In the genomic region with DNA sequence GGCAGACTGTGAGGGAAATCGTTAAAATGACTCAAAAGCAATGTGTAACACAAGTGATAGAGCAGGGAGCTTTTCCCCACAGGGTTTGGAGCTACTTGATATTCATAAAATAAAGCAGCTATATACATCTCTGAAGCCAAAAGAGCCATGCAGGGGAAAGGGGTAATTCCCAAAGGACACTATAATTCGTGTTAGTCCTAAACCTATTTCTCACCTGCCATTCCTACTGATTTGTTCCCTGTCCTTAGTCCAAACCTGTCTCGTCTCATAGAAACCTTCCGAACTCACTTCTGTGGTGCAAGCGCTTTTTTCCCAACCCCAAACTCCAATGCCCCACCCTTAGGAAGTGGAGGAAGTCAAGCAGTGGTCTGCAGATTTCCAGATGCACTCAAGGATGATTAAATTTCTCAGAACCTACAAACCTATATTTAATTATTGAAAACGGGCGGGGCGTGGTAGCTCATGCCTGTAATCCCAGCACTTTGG, we compare ENCODE assay signal across 8 cellular contexts. TPM values are rescaled to one million over a fixed set of nuclear protein-coding genes. Genes with fewer than 3 reads are reported as not detected.
DNase-seq lines count a peak whose midpoint lies in the region; ATAC-seq and TF ChIP-seq lines count a peak whose summit lies in the region.

No MANE protein-coding gene starts in this region.

- ATAC-seq in right lobe of liver (no peak), upper lobe of left lung (ENCODE audit: low FRiP score in 2 of 2) (no peak), HG03457 (IDR thresholded peaks at IDR 0.05; ENCODE audit: unreplicated experiment) (no peak)

- TF ChIP-seq POLR2A in right lobe of liver (IDR thresholded peaks at IDR 0.05) (no peak), upper lobe of left lung (IDR thresholded peaks at IDR 0.05) (no peak)

- H3K27ac Mint-ChIP-seq in Calu3 (ENCODE audit: unreplicated experiment) = peak overlapping the region; percentile 96

- peak overlapping the region; percentile 83 for H3K4me3 Mint-ChIP-seq in Calu3 (ENCODE audit: low read depth, unreplicated experiment)

- peaks cover 0 to 25% (median 13%) of the 10 kb centered on the region in 4 donors for H3K4me1 ChIP-seq in right lobe of liver
- peaks cover 33 to 38% (median 36%) of the 10 kb centered on the region in 4 donors for H3K4me1 ChIP-seq in upper lobe of left lung

- H3K4me1 Mint-ChIP-seq in Calu3 (ENCODE audit: low read depth, unreplicated experiment) = peaks cover 7% of the 10 kb centered on the region

- H3K36me3 Mint-ChIP-seq in Calu3 (ENCODE audit: insufficient read depth, unreplicated experiment) = peaks cover 41% of the 10 kb centered on the region

- TF ChIP-seq EP300 in upper lobe of left lung (IDR thresholded peaks at IDR 0.05) = no peak

- no TSS peak for BruUV-seq in Calu3 (replicated peaks; lab: Mats Ljungman, UMichigan)

- H3K27me3 Mint-ChIP-seq in Calu3 (ENCODE audit: unreplicated experiment) = no peaks in the 10 kb centered on the region

- H3K9me3 Mint-ChIP-seq in Calu3 (ENCODE audit: low read depth, unreplicated experiment) = no peaks in the 10 kb centered on the region

- peak overlapping the region; percentile 65 for H3K4me3 ChIP-seq in Jurkat, Clone E6-1 (ENCODE audit: low read length)
- peak overlapping the region; percentile 48 for H3K4me3 ChIP-seq in astrocyte of the spinal cord (ENCODE audit: low read depth, low read length)
- H3K4me3 ChIP-seq in right lobe of liver = peak overlapping the region; percentile 51 to 92 (median 90)
- H3K4me3 ChIP-seq in upper lobe of left lung = peak overlapping the region; percentile 9 to 78 (median 73)

- H3K27me3 ChIP-seq in right lobe of liver (no peaks in the 10 kb centered on the region), upper lobe of left lung (no peaks in the 10 kb centered on the region)

- in situ Hi-C loops in astrocyte of the spinal cord (cut with HindIII; ENCODE audit: low sequenced_read_pairs) = no loop called here

- peak overlapping the region; percentile 71 to 90 (median 89) for H3K27ac ChIP-seq in right lobe of liver
- H3K27ac ChIP-seq in upper lobe of left lung = peak overlapping the region; percentile 90 to 98 (median 96)

- H3K9me3 ChIP-seq in right lobe of liver (no peaks in the 10 kb centered on the region), upper lobe of left lung (no peaks in the 10 kb centered on the region)

- CTCF ChIA-PET in Calu3 (lab: Charles Lee) = interaction anchor here (1.3 to 1.4 kb wide), 4 partner anchors 23 to 107 kb away, joined by 3 to 19 read pairs (median 12); no protein-coding TSS in a partner anchor

- DNase-seq in Calu3 (no peak), astrocyte of the spinal cord (ENCODE audit: low read depth, low spot score) (no peak), right lobe of liver (no peak), upper lobe of left lung (no peak), DMS53 treated with DMSO at 0.1 percent for 48 hours (lab: John Stamatoyannopoulos, UW; ENCODE audit: unreplicated experiment) (no peak)
- no peak for DNase-seq in Jurkat, Clone E6-1 (ENCODE audit: low read depth, low spot score)
- no peak for DNase-seq in stimulated activated CD4-positive, alpha-beta T cell treated with anti-CD3 and anti-CD28 coated beads, Interleukin-1b, Interleukin-23, amount 100 ng/mL, for 48 hours

- H3K36me3 ChIP-seq in right lobe of liver = no peaks in the 10 kb centered on the region
- H3K36me3 ChIP-seq in upper lobe of left lung = no peaks in the 10 kb centered on the region

- intact Hi-C loops in Calu3 (cut with micrococcal nuclease; ENCODE audit: unreplicated experiment) (loop anchor here (5.0 kb wide), 1 partner anchor 38 kb away; no protein-coding TSS in a partner anchor), right lobe of liver (cut with DNase I) (no loop called here)

- TF ChIP-seq CTCF in Calu3 (IDR thresholded peaks at IDR 0.05; ENCODE audit: unreplicated experiment) (no peak), astrocyte of the spinal cord (IDR thresholded peaks at IDR 0.05; ENCODE audit: low read depth, low read length) (no peak), right lobe of liver (IDR thresholded peaks at IDR 0.05) (no peak), upper lobe of left lung (IDR thresholded peaks at IDR 0.05) (no peak)

- WGBS in right lobe of liver (ENCODE audit: insufficient coverage, low coverage, low lambda C conversion rate, missing lambda C conversion rate) = 39% methylated on average over 8 of the region's 8 CpGs
- WGBS in upper lobe of left lung, 2 donors = 24 to 41% methylated on average over 8 of the region's 8 CpGs

RNA-seq across cellular contexts. Expression of a gene that starts 0.9 kb away (rescaled TPM):
- total RNA-seq in Calu3 (2022) (126 TPM in 2 replicates), right lobe of liver (10 to 100 TPM; 27.5 to 44.2 (median 32.0) TPM), upper lobe of left lung (10 to 100 TPM; 43.9 to 97.7 (median 73.5) TPM)
- 299 TPM for polyA plus RNA-seq in Jurkat, Clone E6-1 (2012; ENCODE audit: insufficient read depth, insufficient read length)

RNA-seq across cellular contexts. Expression of a gene that starts 24.6 kb away (rescaled TPM):
- total RNA-seq in Calu3 (2022) (5.8 and 6.1 TPM in 2 replicates), right lobe of liver (1 to 10 TPM; 2.8 to 4.5 (median 3.4) TPM), upper lobe of left lung (10 to 100 TPM in 2 of 6 donors, 1 to 10 TPM in 4; 5.5 to 11.3 (median 8.2) TPM)
- 6.7 TPM for polyA plus RNA-seq in Jurkat, Clone E6-1 (2012; ENCODE audit: insufficient read depth, insufficient read length)
